Comparison of ENCODE assay signal across 31 cellular contexts in genomic region chr3:40237159-40237558, GRCh38.
"Had no signal": no experiment of that assay in that cellular context is flagged by ENCODE, and none has a peak within 500 bp of the region (broad histone marks: within the 10 kb centered on the region; RNA-seq: fewer than 3 reads in every experiment).

No MANE protein-coding gene starts in this region.

- H3K27me3 ChIP-seq: ovary, spleen, suprapubic skin, testis, tibial artery, transverse colon, upper lobe of left lung, vagina had no signal

- FAIRE-seq: urothelium cell line had no signal

- H3K4me2 ChIP-seq: smooth muscle cell had no signal

- H3K27ac ChIP-seq: ovary, parathyroid adenoma, psoas muscle, skin epidermis, spleen, suprapubic skin, testis, tibial artery, transverse colon, upper lobe of left lung, vagina had no signal

- DNase-seq: naive B cell; naive thymus-derived CD8-positive, alpha-beta T cell; nephron progenitor cell; occipital lobe; ovary; posterior cingulate gyrus; psoas muscle; right cardiac atrium; spleen; stimulated activated CD4-positive, alpha-beta T cell treated with anti-CD3 and anti-CD28 coated beads, Interleukin-12 subunit alpha, Interleukin-12 subunit beta, amount 100 ng/mL, for 4 hours; stimulated activated CD4-positive, alpha-beta T cell treated with anti-CD3 and anti-CD28 coated beads, Interleukin-1b, Interleukin-23, amount 100 ng/mL, for 48 hours; stimulated activated CD4-positive, alpha-beta T cell treated with anti-CD3 and anti-CD28 coated beads, Interleukin-4, amount 100 ng/mL, for 1 hour; stimulated activated CD4-positive, alpha-beta T cell treated with anti-CD3 and anti-CD28 coated beads, Interleukin-4, amount 100 ng/mL, for 4 hours; stimulated activated CD8-positive, alpha-beta memory T cell treated with anti-CD3 and anti-CD28 coated beads, Interleukin-4, amount 100 ng/mL, for 48 hours; stimulated activated naive CD4-positive, alpha-beta T cell; stimulated activated naive CD8-positive, alpha-beta T cell treated with anti-CD3 and anti-CD28 coated beads, Interleukin-15, amount 100 ng/mL, for 72 hours; stimulated activated naive CD8-positive, alpha-beta T cell treated with anti-CD3 and anti-CD28 coated beads, Interleukin-15, Interleukin-2, amounts not matched to agents 100 U/mL and 50 U/mL, for 24 hours; substantia nigra; testis; tibial artery; transverse colon; upper lobe of left lung had no signal

- H3K9me3 ChIP-seq: ovary, psoas muscle, spleen, suprapubic skin, testis, tibial artery, transverse colon, upper lobe of left lung, vagina had no signal

- H3K79me2 ChIP-seq: parathyroid adenoma had no signal

- H2AFZ ChIP-seq: parathyroid adenoma had no signal

- H3K9ac ChIP-seq: parathyroid adenoma had no signal

- H3K4me3 ChIP-seq: ovary, psoas muscle, skin epidermis, smooth muscle cell, spleen, suprapubic skin, testis, tibial artery, transverse colon, upper lobe of left lung, vagina had no signal

- ATAC-seq: naive thymus-derived CD8-positive, alpha-beta T cell; natural killer cell treated with Interleukin-12 subunit alpha and Interleukin-12 subunit beta and Interleukin-15 and Interleukin-18, amount 100 ng/mL, for 72 hours; psoas muscle; sciatic nerve; stimulated activated memory B cell treated with anti-CD40 and anti-IgM and Interleukin-4, amounts not matched to agents 10 μg/mL and 1 μg/mL and 100 μg/mL, for 72 hours; stimulated activated naive CD8-positive, alpha-beta T cell treated with anti-CD3 and anti-CD28 coated beads, Interleukin-15, amount 100 ng/mL, for 72 hours; stimulated activated naive CD8-positive, alpha-beta T cell treated with anti-CD3 and anti-CD28 coated beads, Interleukin-15, Interleukin-2, amounts not matched to agents 100 U/mL and 50 U/mL, for 24 hours had no signal

- H3K4me1 ChIP-seq: parathyroid adenoma, psoas muscle, spleen, suprapubic skin, testis, tibial artery, transverse colon, upper lobe of left lung, vagina had no signal

- H3K36me3 ChIP-seq: ovary, suprapubic skin, tibial artery, transverse colon, upper lobe of left lung, vagina had no signal
